Comparison of ENCODE assay signal across 24 cellular contexts in genomic region chr6:107348224-107348623, GRCh38.
"Had no signal": no experiment of that assay in that cellular context is flagged by ENCODE, and none has a peak within 500 bp of the region (broad histone marks: within the 10 kb centered on the region; RNA-seq: fewer than 3 reads in every experiment).

No MANE protein-coding gene starts in this region.

- H3K27me3 Mint-ChIP-seq: activated B cell treated with CpG ODN at 0.5 μM for 24 hours; activated CD4-positive, alpha-beta T cell treated with anti-CD3 and anti-CD28 coated beads for 36 hours; activated T-cell treated with anti-CD3 and anti-CD28 coated beads, Interleukin-2, amount 50 U/mL, for 24 hours; activated T-helper 17 cell treated with anti-CD3 and anti-CD28 coated beads, Interleukin-2, amount 50 U/mL, for 72 hours; naive thymus-derived CD8-positive, alpha-beta T cell had no signal

- DNase-seq: activated B cell treated with CpG ODN at 0.5 μM for 24 hours; activated CD4-positive, alpha-beta T cell treated with anti-CD3 and anti-CD28 coated beads for 36 hours; activated CD4-positive, alpha-beta T cell treated with anti-CD3 and anti-CD28 coated beads, Interleukin-2, amount 50 U/mL, for 4 hours; activated CD8-positive, alpha-beta memory T cell treated with anti-CD3 and anti-CD28 coated beads for 24 hours; activated CD8-positive, alpha-beta memory T cell treated with anti-CD3 and anti-CD28 coated beads, Interleukin-2, amount 50 U/mL, for 4 hours; activated T-cell treated with anti-CD3 and anti-CD28 coated beads, Interleukin-2, amount 50 U/mL, for 24 hours; adrenal gland; endodermal cell; foreskin fibroblast; heart right ventricle; lower lobe of right lung; naive thymus-derived CD8-positive, alpha-beta T cell; stimulated activated CD4-positive, alpha-beta T cell treated with anti-CD3 and anti-CD28 coated beads, Interleukin-4, amount 100 ng/mL, for 4 hours; stimulated activated naive CD8-positive, alpha-beta T cell treated with anti-CD3 and anti-CD28 coated beads, Interleukin-15, Interleukin-2, amounts not matched to agents 100 U/mL and 50 U/mL, for 24 hours; T1000; upper lobe of right lung had no signal

- H3K4me1 ChIP-seq: lower lobe of right lung, prostate gland, right atrium auricular region, upper lobe of right lung had no signal

- H3K27me3 ChIP-seq: adrenal gland, ascending aorta, heart right ventricle, right atrium auricular region, upper lobe of right lung had no signal

- H3K9me3 ChIP-seq: adrenal gland, ascending aorta, heart right ventricle, lower lobe of right lung, prostate gland, right atrium auricular region, upper lobe of right lung had no signal

- H3K27ac Mint-ChIP-seq: activated B cell treated with CpG ODN at 0.5 μM for 24 hours; activated CD4-positive, alpha-beta T cell treated with anti-CD3 and anti-CD28 coated beads for 36 hours; activated naive CD4-positive, alpha-beta T cell treated with anti-CD3 and anti-CD28 coated beads, Interleukin-2, amount 50 U/mL, for 72 hours; activated T-cell treated with anti-CD3 and anti-CD28 coated beads, Interleukin-2, amount 50 U/mL, for 24 hours; activated T-helper 17 cell treated with anti-CD3 and anti-CD28 coated beads, Interleukin-2, amount 50 U/mL, for 72 hours; endodermal cell; mesothelial cell of epicardium; naive thymus-derived CD8-positive, alpha-beta T cell; T-helper 1 cell treated with Interleukin-12 subunit alpha and Interleukin-12 subunit beta and Interleukin-4 antibody, amounts not matched to agents 30 μg/mL and 1 μg/mL, for 36 hours had no signal

- H3K9me3 Mint-ChIP-seq: activated B cell treated with CpG ODN at 0.5 μM for 24 hours; activated naive CD4-positive, alpha-beta T cell treated with anti-CD3 and anti-CD28 coated beads, Interleukin-2, amount 50 U/mL, for 72 hours; activated T-cell treated with anti-CD3 and anti-CD28 coated beads, Interleukin-2, amount 50 U/mL, for 24 hours; activated T-helper 17 cell treated with anti-CD3 and anti-CD28 coated beads, Interleukin-2, amount 50 U/mL, for 72 hours; endodermal cell; mesothelial cell of epicardium; naive thymus-derived CD8-positive, alpha-beta T cell; T-helper 1 cell treated with Interleukin-12 subunit alpha and Interleukin-12 subunit beta and Interleukin-4 antibody, amounts not matched to agents 30 μg/mL and 1 μg/mL, for 36 hours had no signal

- H3K4me3 Mint-ChIP-seq: activated B cell treated with CpG ODN at 0.5 μM for 24 hours; activated CD4-positive, alpha-beta T cell treated with anti-CD3 and anti-CD28 coated beads for 36 hours; activated T-cell treated with anti-CD3 and anti-CD28 coated beads, Interleukin-2, amount 50 U/mL, for 24 hours; activated T-helper 17 cell treated with anti-CD3 and anti-CD28 coated beads, Interleukin-2, amount 50 U/mL, for 72 hours; endodermal cell; mesothelial cell of epicardium; naive thymus-derived CD8-positive, alpha-beta T cell; T-helper 1 cell treated with Interleukin-12 subunit alpha and Interleukin-12 subunit beta and Interleukin-4 antibody, amounts not matched to agents 30 μg/mL and 1 μg/mL, for 36 hours had no signal

- H3K36me3 ChIP-seq: adrenal gland, ascending aorta, heart right ventricle, lower lobe of right lung, prostate gland, right atrium auricular region, upper lobe of right lung had no signal

- H3K36me3 Mint-ChIP-seq: activated naive CD4-positive, alpha-beta T cell treated with anti-CD3 and anti-CD28 coated beads, Interleukin-2, amount 50 U/mL, for 72 hours; mesothelial cell of epicardium had no signal

- H3K4me3 ChIP-seq: adrenal gland, ascending aorta, coronary artery, heart right ventricle, lower lobe of right lung, prostate gland, right atrium auricular region, upper lobe of right lung had no signal

- H3K27ac ChIP-seq: adrenal gland, ascending aorta, coronary artery, heart right ventricle, lower lobe of right lung, prostate gland, right atrium auricular region, upper lobe of right lung had no signal

- H3K4me1 Mint-ChIP-seq: activated T-helper 17 cell treated with anti-CD3 and anti-CD28 coated beads, Interleukin-2, amount 50 U/mL, for 72 hours; endodermal cell had no signal
